ENCODE assay signal across 1 cellular context in genomic region chr16:68022728-68023537, GRCh38.
TF ChIP-seq lines count a peak whose summit lies in the region.

Gene DDX28, minus strand, starts transcription at chr16:68023232. Its CDS starts 30 bp downstream, at chr16:68023202.
Gene DUS2, plus strand, starts transcription at chr16:68023284. Its CDS starts 14,740 bp downstream, at chr16:68038024.

TF ChIP-seq in HEK293, 187 proteins besides CTCF, POLR2A, EP300 and RAD21 (continued from another document):
- TF ChIP-seq HIC1 (tag by site-specific recombination; IDR thresholded peaks at IDR 0.05): no peak
- TF ChIP-seq GLIS1 (tag by site-specific recombination; IDR thresholded peaks at IDR 0.05): 0 out of 2 replicates have a peak, but pooled peaks have one; percentile 10
- TF ChIP-seq ZFHX2 (tag by site-specific recombination; conservative IDR thresholded peaks at IDR 0.05): no peak
- no peak; the same call in 1 of the 2 replicates for TF ChIP-seq BCL6B (tag by site-specific recombination; IDR thresholded peaks at IDR 0.05)
- no peak for TF ChIP-seq IKZF3 (tag by site-specific recombination; IDR thresholded peaks at IDR 0.05)
- 0 out of 2 replicates have a peak, but pooled peaks have one; percentile 14 for TF ChIP-seq PATZ1 (tag by site-specific recombination; IDR thresholded peaks at IDR 0.05)
- TF ChIP-seq ZNF18 (tag by site-specific recombination; IDR thresholded peaks at IDR 0.05): no peak
- no peak for TF ChIP-seq ELK4 (IDR thresholded peaks at IDR 0.05; ENCODE audit: borderline replicate concordance, low read depth, low read length)
- TF ChIP-seq ZNF521 (tag by site-specific recombination; IDR thresholded peaks at IDR 0.05): no peak
- peak; percentile 7; the same call in 1 of the 2 replicates for TF ChIP-seq ZNF19 (tag by site-specific recombination; IDR thresholded peaks at IDR 0.05; ENCODE audit: low read depth)
- TF ChIP-seq ZNF776 (tag by site-specific recombination; IDR thresholded peaks at IDR 0.05; ENCODE audit: borderline replicate concordance): no peak
- no peak for TF ChIP-seq ZNF621 (tag by site-specific recombination; IDR thresholded peaks at IDR 0.05)
- peak; percentile 98 for TF ChIP-seq ATF2 (tag by site-specific recombination; IDR thresholded peaks at IDR 0.05; ENCODE audit: low read depth)
- TF ChIP-seq ZNF548 (tag by site-specific recombination; IDR thresholded peaks at IDR 0.05): no peak
- TF ChIP-seq ZNF692 (tag by site-specific recombination; IDR thresholded peaks at IDR 0.05): peak; percentile 77
- peak; percentile 63; the same call in 1 of the 2 replicates for TF ChIP-seq KLF8 (tag by site-specific recombination; IDR thresholded peaks at IDR 0.05)
- no peak for TF ChIP-seq ZNF433 (tag by site-specific recombination; IDR thresholded peaks at IDR 0.05; ENCODE audit: low read depth)
- no peak for TF ChIP-seq ZNF174 (tag by site-specific recombination; IDR thresholded peaks at IDR 0.05)
- TF ChIP-seq ZNF624 (tag by site-specific recombination; IDR thresholded peaks at IDR 0.05): no peak
- no peak for TF ChIP-seq PRDM6 (tag by site-specific recombination; IDR thresholded peaks at IDR 0.05)
- no peak for TF ChIP-seq INSM2 (tag by site-specific recombination; IDR thresholded peaks at IDR 0.05)
TF ChIP-seq in HEK293: peak in this region for 57.
